ENCODE assay signal across 1 cellular context in genomic region chr18:50079571-50080295, GRCh38.
TF ChIP-seq lines count a peak whose summit lies in the region.

No MANE protein-coding gene starts in this region.

TF ChIP-seq in SK-N-SH, 30 proteins besides CTCF, POLR2A, EP300 and RAD21 (continued from another document):
- TF ChIP-seq, protein P1, sequence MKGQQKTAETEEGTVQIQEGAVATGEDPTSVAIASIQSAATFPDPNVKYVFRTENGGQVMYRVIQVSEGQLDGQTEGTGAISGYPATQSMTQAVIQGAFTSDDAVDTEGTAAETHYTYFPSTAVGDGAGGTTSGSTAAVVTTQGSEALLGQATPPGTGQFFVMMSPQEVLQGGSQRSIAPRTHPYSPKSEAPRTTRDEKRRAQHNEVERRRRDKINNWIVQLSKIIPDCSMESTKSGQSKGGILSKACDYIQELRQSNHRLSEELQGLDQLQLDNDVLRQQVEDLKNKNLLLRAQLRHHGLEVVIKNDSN (IDR thresholded peaks at IDR 0.05; ENCODE audit: borderline replicate concordance, low read depth), result no peak
- TF ChIP-seq PBX3 (IDR thresholded peaks at IDR 0.05), result no peak
